9 cellular contexts compared by ENCODE assay signal in the genomic region with DNA sequence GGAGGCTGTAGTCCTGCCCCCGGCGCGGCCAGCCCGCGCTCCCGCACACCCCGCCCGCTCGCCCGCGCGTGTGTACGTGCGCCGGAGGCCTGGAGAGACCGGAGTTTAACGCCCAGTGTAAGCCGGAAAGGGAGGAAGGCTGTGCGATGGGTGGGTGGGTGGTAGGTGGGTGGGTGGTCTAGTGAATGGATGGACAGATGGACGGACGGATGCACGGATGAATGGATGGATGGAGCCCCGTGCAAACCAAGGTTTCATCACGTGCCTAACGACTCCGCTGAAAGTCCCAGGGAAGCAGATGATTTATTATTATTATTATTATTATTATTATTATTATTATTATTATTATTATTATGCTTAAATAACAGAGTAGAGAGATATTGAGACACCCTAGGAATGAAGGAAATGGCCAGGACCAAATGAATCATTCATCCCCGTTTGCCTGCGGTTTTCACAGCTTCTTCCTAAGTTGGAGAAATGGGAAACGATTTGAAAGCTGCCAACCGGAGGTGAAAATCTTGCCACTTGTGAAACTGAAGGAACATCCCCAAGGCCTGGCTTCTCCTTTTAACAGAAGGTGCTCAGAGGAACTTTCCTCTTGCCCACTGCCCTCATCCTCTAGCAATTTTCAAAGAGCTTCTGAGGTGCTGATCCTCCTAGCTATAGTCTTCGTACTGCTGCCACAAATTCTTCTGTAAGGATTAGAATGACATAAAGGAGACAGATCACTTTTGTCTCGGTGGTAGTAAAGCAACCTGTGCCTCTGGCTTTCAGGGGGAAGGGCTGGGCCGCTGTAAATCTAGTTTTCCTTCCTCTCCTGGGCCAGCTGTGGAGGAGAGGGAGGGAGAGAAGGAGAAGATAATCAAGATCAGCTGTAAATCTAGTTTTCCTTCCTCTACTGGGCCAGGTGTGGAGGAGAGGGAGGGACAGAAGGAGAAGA. TPM values are rescaled to one million over a fixed set of nuclear protein-coding genes. Genes with fewer than 3 reads are reported as not detected.
DNase-seq lines count a peak whose midpoint lies in the region; ATAC-seq and TF ChIP-seq lines count a peak whose summit lies in the region.
"Had no signal": no experiment of that assay in that cellular context is flagged by ENCODE, and none has a peak within 500 bp of the region (broad histone marks: within the 10 kb centered on the region; RNA-seq: fewer than 3 reads in every experiment).

No MANE protein-coding gene starts in this region.

- H3K4me3 ChIP-seq in SK-N-SH (ENCODE audit: low read depth in 2 of 2, low read length in 1 of 2) (peak overlapping the region; percentile 66 to 69), WERI-Rb-1 (ENCODE audit: low read depth, low read length) (peak overlapping the region; percentile 98), iPS-11a (ENCODE audit: low read depth, low read length) (peak overlapping the region; percentile 53)

- H2AFZ ChIP-seq in SK-N-SH (ENCODE audit: low read depth) = peak overlapping the region; percentile 68; the same call in 1 of the 2 replicates

- no peak for TF ChIP-seq RAD21 in SK-N-SH (IDR thresholded peaks at IDR 0.05; ENCODE audit: low read length)

- H3K27me3 ChIP-seq in SK-N-SH (ENCODE audit: insufficient read depth) = peaks cover 17% of the 10 kb centered on the region; the same call in 1 of the 2 replicates
- H3K27me3 ChIP-seq in WERI-Rb-1 (ENCODE audit: insufficient read depth, low read depth, severe bottlenecking) = no peaks in the 10 kb centered on the region

- no peak overlapping the region; a peak in 1 of 4 replicates for H3K27ac ChIP-seq in SK-N-SH (ENCODE audit: low read depth in 2 of 2, low read length in 1 of 2)
- peak overlapping the region; percentile 73 for H3K27ac ChIP-seq in WERI-Rb-1
- H3K27ac ChIP-seq: C4-2B had no signal

- CTCF ChIA-PET in SK-N-SH (lab: Yijun Ruan, JAX) = no interaction called here

- H3K9ac ChIP-seq in SK-N-SH = no peak overlapping the region

- H4K20me1 ChIP-seq in SK-N-SH (ENCODE audit: insufficient read depth) = no peaks in the 10 kb centered on the region

- H3K79me2 ChIP-seq in SK-N-SH (ENCODE audit: insufficient read depth) = no peaks in the 10 kb centered on the region

- peak overlapping the region; percentile 85 for H3K4me2 ChIP-seq in SK-N-SH

- H3F3A ChIP-seq in SK-N-SH (replicated peaks; ENCODE audit: insufficient read depth) = peaks cover 6% of the 10 kb centered on the region

- ATAC-seq in SK-N-SH treated with all-trans-retinoic acid at 6 μM for 48 hours = no peak
- no peak for ATAC-seq in GM21447 (IDR thresholded peaks at IDR 0.05; ENCODE audit: unreplicated experiment)
- no peak for ATAC-seq in HG03432 (IDR thresholded peaks at IDR 0.05; ENCODE audit: unreplicated experiment)
- no peak for ATAC-seq in HG03135 (IDR thresholded peaks at IDR 0.05; ENCODE audit: unreplicated experiment)

- TF ChIP-seq EP300 in SK-N-SH (IDR thresholded peaks at IDR 0.05; ENCODE audit: borderline replicate concordance in 1 of 2, low read depth in 1 of 2, low read length in 1 of 2) = no peak

- H3K9me3 ChIP-seq in SK-N-SH = no peaks in the 10 kb centered on the region
- no peaks in the 10 kb centered on the region for H3K9me3 ChIP-seq in WERI-Rb-1 (ENCODE audit: severe bottlenecking)

- peaks cover 0 to 10% of the 10 kb centered on the region in 2 experiments; a peak in 2 of 4 replicates for H3K4me1 ChIP-seq in SK-N-SH (ENCODE audit: control insufficient read depth in 1 of 2, insufficient read depth in 2 of 2, low read depth in 1 of 2, low read length in 1 of 2)

- WGBS in SK-N-SH (ENCODE audit: low lambda C conversion rate) = 37% methylated on average over 22 of the region's 33 CpGs

- H3K36me3 ChIP-seq in SK-N-SH (replicated peaks in 1 of 2; ENCODE audit: control insufficient read depth in 1 of 2, insufficient read depth in 2 of 2, low read length in 1 of 2) (no peaks in the 10 kb centered on the region), WERI-Rb-1 (no peaks in the 10 kb centered on the region)

- POLR2A ChIA-PET in SK-N-SH (lab: Yijun Ruan, JAX) = interaction anchor here (0.5 kb wide), 1 partner anchor 468 kb away, joined by 3 read pairs; no protein-coding TSS in a partner anchor

- H3K9me2 ChIP-seq in SK-N-SH = no peaks in the 10 kb centered on the region

- TF ChIP-seq CTCF in SK-N-SH (IDR thresholded peaks at IDR 0.05) (no peak), WERI-Rb-1 (IDR thresholded peaks at IDR 0.05; ENCODE audit: low read depth, low read length) (no peak)

- DNase-seq in SK-N-SH = peak; percentile 2
- peak; percentile 53 for DNase-seq in WERI-Rb-1
- peak; percentile 3 for DNase-seq in stromal cell of bone marrow (ENCODE audit: low read depth)

TF ChIP-seq in SK-N-SH, 30 proteins besides CTCF, POLR2A, EP300 and RAD21:
- peak; percentile 7; the same call in 1 of the 2 replicates for TF ChIP-seq MXI1 (IDR thresholded peaks at IDR 0.05; ENCODE audit: low read depth, low read length)
- TF ChIP-seq, protein P1, sequence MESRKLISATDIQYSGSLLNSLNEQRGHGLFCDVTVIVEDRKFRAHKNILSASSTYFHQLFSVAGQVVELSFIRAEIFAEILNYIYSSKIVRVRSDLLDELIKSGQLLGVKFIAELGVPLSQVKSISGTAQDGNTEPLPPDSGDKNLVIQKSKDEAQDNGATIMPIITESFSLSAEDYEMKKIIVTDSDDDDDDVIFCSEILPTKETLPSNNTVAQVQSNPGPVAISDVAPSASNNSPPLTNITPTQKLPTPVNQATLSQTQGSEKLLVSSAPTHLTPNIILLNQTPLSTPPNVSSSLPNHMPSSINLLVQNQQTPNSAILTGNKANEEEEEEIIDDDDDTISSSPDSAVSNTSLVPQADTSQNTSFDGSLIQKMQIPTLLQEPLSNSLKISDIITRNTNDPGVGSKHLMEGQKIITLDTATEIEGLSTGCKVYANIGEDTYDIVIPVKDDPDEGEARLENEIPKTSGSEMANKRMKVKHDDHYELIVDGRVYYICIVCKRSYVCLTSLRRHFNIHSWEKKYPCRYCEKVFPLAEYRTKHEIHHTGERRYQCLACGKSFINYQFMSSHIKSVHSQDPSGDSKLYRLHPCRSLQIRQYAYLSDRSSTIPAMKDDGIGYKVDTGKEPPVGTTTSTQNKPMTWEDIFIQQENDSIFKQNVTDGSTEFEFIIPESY (IDR thresholded peaks at IDR 0.05; ENCODE audit: borderline replicate concordance, low read depth) = no peak
- TF ChIP-seq POLR2AphosphoS5 (IDR thresholded peaks at IDR 0.05; ENCODE audit: low read depth, low read length) = no peak
- TF ChIP-seq, protein P2, sequence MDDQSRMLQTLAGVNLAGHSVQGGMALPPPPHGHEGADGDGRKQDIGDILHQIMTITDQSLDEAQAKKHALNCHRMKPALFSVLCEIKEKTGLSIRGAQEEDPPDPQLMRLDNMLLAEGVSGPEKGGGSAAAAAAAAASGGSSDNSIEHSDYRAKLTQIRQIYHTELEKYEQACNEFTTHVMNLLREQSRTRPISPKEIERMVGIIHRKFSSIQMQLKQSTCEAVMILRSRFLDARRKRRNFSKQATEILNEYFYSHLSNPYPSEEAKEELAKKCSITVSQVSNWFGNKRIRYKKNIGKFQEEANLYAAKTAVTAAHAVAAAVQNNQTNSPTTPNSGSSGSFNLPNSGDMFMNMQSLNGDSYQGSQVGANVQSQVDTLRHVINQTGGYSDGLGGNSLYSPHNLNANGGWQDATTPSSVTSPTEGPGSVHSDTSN (IDR thresholded peaks at IDR 0.05) = no peak
- TF ChIP-seq EZH2phosphoT487 (IDR thresholded peaks at IDR 0.05; ENCODE audit: borderline replicate concordance, low read depth) = no peak
TF ChIP-seq in SK-N-SH: peak in this region for 1.

TF ChIP-seq in SK-N-SH treated with all-trans-retinoic acid at 6 μM for 48 hours, 23 proteins besides CTCF, POLR2A, EP300 and RAD21 (continues in another document):
- TF ChIP-seq CSDC2 (CRISPR knock-in tag; IDR thresholded peaks at IDR 0.05) (no peak), GLIS3 (CRISPR knock-in tag; IDR thresholded peaks at IDR 0.05) (no peak), SNAI2 (CRISPR knock-in tag; IDR thresholded peaks at IDR 0.05) (no peak), PPARA (CRISPR knock-in tag; IDR thresholded peaks at IDR 0.05; ENCODE audit: borderline replicate concordance) (no peak)
- TF ChIP-seq, protein P3, sequence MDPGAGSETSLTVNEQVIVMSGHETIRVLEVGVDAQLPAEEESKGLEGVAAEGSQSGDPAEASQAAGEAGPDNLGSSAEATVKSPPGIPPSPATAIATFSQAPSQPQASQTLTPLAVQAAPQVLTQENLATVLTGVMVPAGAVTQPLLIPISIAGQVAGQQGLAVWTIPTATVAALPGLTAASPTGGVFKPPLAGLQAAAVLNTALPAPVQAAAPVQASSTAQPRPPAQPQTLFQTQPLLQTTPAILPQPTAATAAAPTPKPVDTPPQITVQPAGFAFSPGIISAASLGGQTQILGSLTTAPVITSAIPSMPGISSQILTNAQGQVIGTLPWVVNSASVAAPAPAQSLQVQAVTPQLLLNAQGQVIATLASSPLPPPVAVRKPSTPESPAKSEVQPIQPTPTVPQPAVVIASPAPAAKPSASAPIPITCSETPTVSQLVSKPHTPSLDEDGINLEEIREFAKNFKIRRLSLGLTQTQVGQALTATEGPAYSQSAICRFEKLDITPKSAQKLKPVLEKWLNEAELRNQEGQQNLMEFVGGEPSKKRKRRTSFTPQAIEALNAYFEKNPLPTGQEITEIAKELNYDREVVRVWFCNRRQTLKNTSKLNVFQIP (CRISPR knock-in tag; IDR thresholded peaks at IDR 0.05; ENCODE audit: borderline replicate concordance, low read depth) = no peak
- TF ChIP-seq, protein P4, sequence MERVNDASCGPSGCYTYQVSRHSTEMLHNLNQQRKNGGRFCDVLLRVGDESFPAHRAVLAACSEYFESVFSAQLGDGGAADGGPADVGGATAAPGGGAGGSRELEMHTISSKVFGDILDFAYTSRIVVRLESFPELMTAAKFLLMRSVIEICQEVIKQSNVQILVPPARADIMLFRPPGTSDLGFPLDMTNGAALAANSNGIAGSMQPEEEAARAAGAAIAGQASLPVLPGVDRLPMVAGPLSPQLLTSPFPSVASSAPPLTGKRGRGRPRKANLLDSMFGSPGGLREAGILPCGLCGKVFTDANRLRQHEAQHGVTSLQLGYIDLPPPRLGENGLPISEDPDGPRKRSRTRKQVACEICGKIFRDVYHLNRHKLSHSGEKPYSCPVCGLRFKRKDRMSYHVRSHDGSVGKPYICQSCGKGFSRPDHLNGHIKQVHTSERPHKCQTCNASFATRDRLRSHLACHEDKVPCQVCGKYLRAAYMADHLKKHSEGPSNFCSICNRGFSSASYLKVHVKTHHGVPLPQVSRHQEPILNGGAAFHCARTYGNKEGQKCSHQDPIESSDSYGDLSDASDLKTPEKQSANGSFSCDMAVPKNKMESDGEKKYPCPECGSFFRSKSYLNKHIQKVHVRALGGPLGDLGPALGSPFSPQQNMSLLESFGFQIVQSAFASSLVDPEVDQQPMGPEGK (CRISPR knock-in tag; IDR thresholded peaks at IDR 0.05; ENCODE audit: borderline replicate concordance) = no peak

RNA-seq across cellular contexts. Expression of a gene that starts 0.6 kb away (rescaled TPM):
- polyA plus RNA-seq in SK-N-SH (2012; rRNA removed) = 0.36 and 0.60 TPM in 2 replicates
- 0.69 and 0.95 TPM in 2 replicates for polyA plus RNA-seq in SK-N-SH (2012; cell fraction: cytosol; rRNA removed)
- 0.16 and 0.21 TPM in 2 replicates for polyA plus RNA-seq in SK-N-SH (2012; cell fraction: nucleus; rRNA removed)

Comparison
In these comparisons a context has a peak if more than half of its experiments do, and no peak if none do; other contexts are left out.
1. DNase-seq: peak in every context shown above with its lines; median percentile 53 in WERI-Rb-1; 3 in stromal cell of bone marrow; 2 in SK-N-SH.